In the genomic region with DNA sequence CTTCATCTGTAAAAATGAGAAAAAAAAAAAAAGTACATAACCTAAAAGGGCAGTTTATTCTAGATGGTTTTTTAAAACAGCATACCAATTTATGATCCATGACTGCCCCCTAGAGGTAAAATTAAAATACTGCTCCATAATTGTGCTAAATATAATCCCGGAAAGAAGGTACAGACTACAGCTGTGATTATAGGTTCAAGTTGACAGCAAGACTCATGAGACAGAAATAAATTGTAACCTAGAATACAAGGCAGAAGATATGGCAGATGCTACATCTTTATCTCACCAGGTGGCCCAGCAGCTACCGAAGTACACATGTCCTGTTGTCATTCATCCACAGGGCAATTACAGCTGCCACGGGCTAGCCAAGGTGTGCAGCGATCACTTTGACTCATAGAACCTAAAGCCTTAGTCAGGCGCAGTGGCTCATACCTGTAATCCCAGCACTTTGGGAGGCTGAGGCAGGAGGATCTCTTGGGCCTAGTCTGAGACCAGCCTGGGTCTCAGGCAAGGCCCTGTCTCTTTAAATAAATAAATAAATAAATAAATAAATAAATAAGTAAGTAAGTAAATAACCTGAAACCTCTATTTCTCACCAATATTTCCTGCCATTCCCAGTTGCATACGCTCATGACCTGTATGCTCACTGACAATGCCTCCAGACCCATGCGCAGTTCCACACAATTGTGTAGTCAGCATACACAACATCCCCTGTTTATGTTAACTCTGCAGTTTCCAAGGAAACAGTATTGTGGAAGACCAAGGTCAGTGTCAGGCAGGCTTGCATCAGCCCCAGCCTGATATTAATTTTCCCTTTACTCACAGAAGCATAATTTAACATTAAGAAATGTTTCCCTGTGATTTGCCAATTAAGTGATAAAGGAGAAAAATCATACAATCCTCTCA, we compare ENCODE assay signal across 8 cellular contexts. TPM values are rescaled to one million over a fixed set of nuclear protein-coding genes. Genes with fewer than 3 reads are reported as not detected.
DNase-seq lines count a peak whose midpoint lies in the region; ATAC-seq, FAIRE-seq and TF ChIP-seq lines count a peak whose summit lies in the region.

No MANE protein-coding gene starts in this region.

- H3K27ac ChIP-seq in pancreas, result no peak overlapping the region

- 35 to 39% methylated on average over 7 of the region's 7 CpGs for WGBS in pancreas, 2 donors

- H3K27me3 Mint-ChIP-seq in T-cell, result peaks cover 29 to 32% of the 10 kb centered on the region in 2 donors

- H3K36me3 ChIP-seq in pancreas, result no peaks in the 10 kb centered on the region

- no peaks in the 10 kb centered on the region for H3K36me3 Mint-ChIP-seq in T-cell

- no peaks in the 10 kb centered on the region for H3K9me3 Mint-ChIP-seq in T-cell

- H3K27ac Mint-ChIP-seq in T-cell, result no peak overlapping the region

- peak; percentile 35 to 69 (median 65) for TF ChIP-seq CTCF in pancreas (IDR thresholded peaks at IDR 0.05)

- peak; percentile 97 for FAIRE-seq in pancreas (lab: Jason Lieb, UNC)

- CTCF ChIA-PET in T-cell (lab: Charles Lee), result interaction anchor here (0.6 to 1.3 kb wide), 11 partner anchors 17 to 1945 kb away, joined by 3 to 22 read pairs (median 3); partner anchors contain the start of gene HPCAL4 (in 1 of the 2)

- no peak overlapping the region for H3K4me3 ChIP-seq in pancreas

- no peaks in the 10 kb centered on the region for H3K27me3 ChIP-seq in pancreas

- H3K9me3 ChIP-seq in pancreas, result no peaks in the 10 kb centered on the region

- intact Hi-C loops in Right ventricle myocardium inferior (cut with DNase I), result loop anchor here (1.0 kb wide), 1 partner anchor 114 kb away; no protein-coding TSS in a partner anchor
- intact Hi-C loops in cardiac septum (cut with DNase I), result loop anchor here (2.0 to 5.0 kb wide), 2 partner anchors 63 to 116 kb away; no protein-coding TSS in a partner anchor
- intact Hi-C loops in pancreas (cut with DNase I), result loop anchor here in 1 of 3 donors (5.0 kb wide), 1 partner anchor 113 kb away; no protein-coding TSS in a partner anchor

- peaks cover 0 to 4% (median 0%) of the 10 kb centered on the region in 3 donors for H3K4me1 ChIP-seq in pancreas

- H3K4me3 Mint-ChIP-seq in T-cell, result no peak overlapping the region

- DNase-seq in Right ventricle myocardium inferior (ENCODE audit: missing footprints), result no peak
- DNase-seq in cardiac septum (ENCODE audit: low spot score), result no peak
- peak; percentile 40 to 54 for DNase-seq in NCI-H1930 (lab: John Stamatoyannopoulos, UW)
- DNase-seq in T-cell, result peak in 1 of 34 experiments; percentile 16
- peak; percentile 34 for DNase-seq in fibroblast of the conjunctiva (ENCODE audit: low read depth)
- DNase-seq in pancreas, result peak in 1 of 6 donors; percentile 52

- POLR2A ChIA-PET in T-cell (lab: Charles Lee), result interaction anchor here in 1 of 2 donors (0.6 to 0.7 kb wide), 2 partner anchors 63 to 116 kb away, joined by 5 to 6 read pairs; no protein-coding TSS in a partner anchor

- ATAC-seq in Right ventricle myocardium inferior (peak; percentile 37), T-cell (replicated peaks in 1 of 4) (peak; percentile 42 to 77 (median 72)), pancreas (peak; percentile 91 to 99 (median 94)), GM18861 (IDR thresholded peaks at IDR 0.05; ENCODE audit: unreplicated experiment) (no peak), GM18870 (IDR thresholded peaks at IDR 0.05; ENCODE audit: unreplicated experiment) (no peak)

- no peaks in the 10 kb centered on the region for H3K4me1 Mint-ChIP-seq in T-cell

RNA-seq across cellular contexts. Expression of gene PPIE, which starts 18.3 kb away (rescaled TPM):
- 27.9 TPM for total RNA-seq in Right ventricle myocardium inferior
- 26.4 TPM for total RNA-seq in cardiac septum
- total RNA-seq in T-cell, result 10 to 100 TPM; 50.8 to 72.6 (median 58.7) TPM
- 10 to 100 TPM; 18.1 to 36.8 (median 27.1) TPM for total RNA-seq in pancreas
- polyA plus RNA-seq in pancreas, result 10 to 100 TPM; 23.7 to 42.5 TPM

RNA-seq across cellular contexts. Expression of gene HPCAL4, which starts 29.1 kb away (rescaled TPM):
- total RNA-seq in Right ventricle myocardium inferior, result 2.5 TPM
- 0.05 TPM for total RNA-seq in cardiac septum
- 10 to 100 TPM; 10.3 to 38.5 (median 28.5) TPM for total RNA-seq in T-cell
- total RNA-seq in pancreas, result 1 to 10 TPM in 4 of 6 donors, under 1 TPM in 2; 0.15 to 7.8 (median 1.9) TPM
- polyA plus RNA-seq in pancreas, result under 1 TPM; 0.61 to 0.76 TPM

RNA-seq across cellular contexts. Expression of gene NT5C1A, which starts 48.4 kb away (rescaled TPM):
- total RNA-seq in Right ventricle myocardium inferior (31.3 TPM), cardiac septum (25.0 TPM), T-cell (1 to 10 TPM in 1 of 5 donors, under 1 TPM in 3, not detected in 1; 0.22 to 1.3 (median 0.42) TPM), pancreas (1 to 10 TPM in 4 of 6 donors, under 1 TPM in 2; 0.56 to 4.5 (median 2.3) TPM)
- polyA plus RNA-seq in pancreas, result under 1 TPM; 0.07 to 0.34 TPM

RNA-seq across cellular contexts. Expression of gene OXCT2, which starts 50.8 kb away (rescaled TPM):
- total RNA-seq in Right ventricle myocardium inferior, result 1.3 TPM
- 1.3 TPM for total RNA-seq in cardiac septum
- under 1 TPM; 0.16 to 0.44 (median 0.28) TPM for total RNA-seq in T-cell
- 1 to 10 TPM in 1 of 6 donors, under 1 TPM in 5; 0.55 to 2.2 (median 0.93) TPM for total RNA-seq in pancreas
- polyA plus RNA-seq in pancreas, result 1 to 10 TPM; 1.7 to 2.3 TPM

Comparison
In these comparisons a context has a peak if more than half of its experiments do, and no peak if none do; other contexts are left out.
1. ATAC-seq: peak in Right ventricle myocardium inferior (single experiment), T-cell (4 of 4) and pancreas (4 of 4); none in GM18861 (single experiment) and GM18870 (single experiment).
2. DNase-seq: peak in NCI-H1930 (2 of 2) and fibroblast of the conjunctiva (single experiment); none in Right ventricle myocardium inferior (single experiment) and cardiac septum (single experiment).